Comparison of ENCODE assay signal across 25 cellular contexts in genomic region chr10:88505265-88505664, GRCh38.
DNase-seq lines count a peak whose midpoint lies in the region; ATAC-seq and TF ChIP-seq lines count a peak whose summit lies in the region.
"Had no signal": no experiment of that assay in that cellular context is flagged by ENCODE, and none has a peak within 500 bp of the region (broad histone marks: within the 10 kb centered on the region; RNA-seq: fewer than 3 reads in every experiment).

No MANE protein-coding gene starts in this region.

- H3K9ac ChIP-seq in mammary epithelial cell (ENCODE audit: insufficient read depth, low read length) (no peak overlapping the region), HCT116 (ENCODE audit: low read length) (no peak overlapping the region)
- H3K9ac ChIP-seq: BLaER1 had no signal

- no peaks in the 10 kb centered on the region for H3K79me2 ChIP-seq in mammary epithelial cell (ENCODE audit: insufficient read depth, low read length)
- H3K79me2 ChIP-seq in HCT116 (ENCODE audit: insufficient read depth, low read length) = no peaks in the 10 kb centered on the region

- H3K9me3 Mint-ChIP-seq in WTC11 = peaks cover 8% of the 10 kb centered on the region
- no peaks in the 10 kb centered on the region for H3K9me3 Mint-ChIP-seq in stimulated activated naive CD8-positive, alpha-beta T cell treated with anti-CD3 and anti-CD28 coated beads, Interleukin-15, amount 100 ng/mL, for 72 hours
- H3K9me3 Mint-ChIP-seq in progenitor cell of endocrine pancreas (ENCODE audit: low read depth) = no peaks in the 10 kb centered on the region
- H3K9me3 Mint-ChIP-seq: CD4-positive, CD25-positive, alpha-beta regulatory T cell; CD8-positive, alpha-beta memory T cell had no signal

- TF ChIP-seq CTCF in mammary epithelial cell (conservative IDR thresholded peaks at IDR 0.05 in 1 of 2, IDR thresholded peaks at IDR 0.05 in 1 of 2; ENCODE audit: extremely low read depth in 1 of 2, insufficient read depth in 1 of 2, low read depth in 1 of 2, low read length in 2 of 2) (no peak), breast epithelium (IDR thresholded peaks at IDR 0.05) (no peak), HCT116 (IDR thresholded peaks at IDR 0.05 in 2 of 3, conservative IDR thresholded peaks at IDR 0.05 in 1 of 3; ENCODE audit: borderline replicate concordance in 1 of 3, insufficient read depth in 1 of 3, low read depth in 2 of 3, low read length in 2 of 3) (no peak), WTC11 (IDR thresholded peaks at IDR 0.05) (no peak), progenitor cell of endocrine pancreas (IDR thresholded peaks at IDR 0.05; ENCODE audit: unreplicated experiment) (no peak)

- peaks cover 36% of the 10 kb centered on the region for H3K4me1 Mint-ChIP-seq in WTC11
- H3K4me1 Mint-ChIP-seq in stimulated activated naive CD8-positive, alpha-beta T cell treated with anti-CD3 and anti-CD28 coated beads, Interleukin-15, amount 100 ng/mL, for 72 hours = no peaks in the 10 kb centered on the region
- H3K4me1 Mint-ChIP-seq in progenitor cell of endocrine pancreas (ENCODE audit: low read depth) = peaks cover 4% of the 10 kb centered on the region
- H3K4me1 Mint-ChIP-seq: CD4-positive, alpha-beta memory T cell; CD4-positive, CD25-positive, alpha-beta regulatory T cell; CD8-positive, alpha-beta memory T cell had no signal

- no peak for TF ChIP-seq RAD21 in HCT116 (IDR thresholded peaks at IDR 0.05; ENCODE audit: low read depth)

- H4K20me1 ChIP-seq in mammary epithelial cell (ENCODE audit: insufficient read depth, low read length) = no peaks in the 10 kb centered on the region
- no peaks in the 10 kb centered on the region for H4K20me1 ChIP-seq in HCT116 (ENCODE audit: insufficient read depth)
- H4K20me1 ChIP-seq: BLaER1 had no signal

- intact Hi-C loops in mammary epithelial cell (cut with micrococcal nuclease) (no loop called here), breast epithelium (cut with DNase I; ENCODE audit: low total_unique reads) (no loop called here), HCT116 (cut with micrococcal nuclease) (no loop called here)

- H2AFZ ChIP-seq in mammary epithelial cell (ENCODE audit: low read depth, low read length) = peak overlapping the region; percentile 46
- peak overlapping the region; percentile 42 for H2AFZ ChIP-seq in HCT116 (ENCODE audit: low read depth, low read length, poor library complexity, severe bottlenecking)

- H3K27ac Mint-ChIP-seq in WTC11 (no peak overlapping the region), progenitor cell of endocrine pancreas (no peak overlapping the region)
- no peak overlapping the region for H3K27ac Mint-ChIP-seq in stimulated activated naive CD8-positive, alpha-beta T cell treated with anti-CD3 and anti-CD28 coated beads, Interleukin-15, amount 100 ng/mL, for 72 hours
- H3K27ac Mint-ChIP-seq: CD14-positive monocyte; CD4-positive, CD25-positive, alpha-beta regulatory T cell; CD8-positive, alpha-beta memory T cell had no signal

- peaks cover 4% of the 10 kb centered on the region for H3K4me1 ChIP-seq in mammary epithelial cell (ENCODE audit: insufficient read depth, low read length)
- H3K4me1 ChIP-seq in breast epithelium = no peaks in the 10 kb centered on the region
- H3K4me1 ChIP-seq in HCT116 (ENCODE audit: control insufficient read depth in 1 of 2, insufficient read depth in 2 of 2, low read length in 2 of 2) = peaks cover 0 to 3% of the 10 kb centered on the region in 2 experiments; a peak in 2 of 4 replicates
- H3K4me1 ChIP-seq: BLaER1 had no signal

- no peaks in the 10 kb centered on the region for H3K9me3 ChIP-seq in mammary epithelial cell (replicated peaks; ENCODE audit: insufficient read depth, low read length)
- H3K9me3 ChIP-seq in breast epithelium = no peaks in the 10 kb centered on the region
- no peaks in the 10 kb centered on the region for H3K9me3 ChIP-seq in HCT116 (ENCODE audit: control insufficient read depth in 1 of 2, insufficient read depth in 1 of 2, low read depth in 1 of 2, low read length in 2 of 2)
- H3K9me3 ChIP-seq: A549, BE2C, BLaER1 had no signal

- H3K36me3 Mint-ChIP-seq in WTC11 = peaks cover 2% of the 10 kb centered on the region; the same call in 1 of the 2 replicates
- H3K36me3 Mint-ChIP-seq in progenitor cell of endocrine pancreas (ENCODE audit: insufficient read depth) = no peaks in the 10 kb centered on the region
- H3K36me3 Mint-ChIP-seq: CD14-positive monocyte; CD4-positive, alpha-beta memory T cell; CD4-positive, CD25-positive, alpha-beta regulatory T cell had no signal

- in situ Hi-C loops in mammary epithelial cell (cut with MboI; ENCODE audit: low sequenced_read_pairs in 2 of 2) = no loop called here

- CTCF ChIA-PET in mammary epithelial cell (lab: Charles Lee; ENCODE audit: low non-redundant PET) (no interaction called here), HCT116 (lab: Charles Lee) (no interaction called here), WTC11 (lab: Charles Lee) (no interaction called here)

- H3K4me2 ChIP-seq in mammary epithelial cell (ENCODE audit: insufficient read depth, low read depth, low read length) (no peak overlapping the region), HCT116 (ENCODE audit: low read length) (no peak overlapping the region)
- H3K4me2 ChIP-seq: A549, BLaER1 had no signal

- no peak overlapping the region for H3K4me3 Mint-ChIP-seq in WTC11
- no peak overlapping the region for H3K4me3 Mint-ChIP-seq in stimulated activated naive CD8-positive, alpha-beta T cell treated with anti-CD3 and anti-CD28 coated beads, Interleukin-15, amount 100 ng/mL, for 72 hours
- H3K4me3 Mint-ChIP-seq in progenitor cell of endocrine pancreas (ENCODE audit: low read depth) = no peak overlapping the region
- H3K4me3 Mint-ChIP-seq: CD14-positive monocyte; CD4-positive, alpha-beta memory T cell; CD4-positive, CD25-positive, alpha-beta regulatory T cell; CD8-positive, alpha-beta memory T cell had no signal

- H3K27ac ChIP-seq in mammary epithelial cell (ENCODE audit: insufficient read depth, low read depth, low read length) (no peak overlapping the region), breast epithelium (no peak overlapping the region), HCT116 (ENCODE audit: low read depth, low read length) (no peak overlapping the region)
- H3K27ac ChIP-seq: 22Rv1, A549, BLaER1 had no signal

- POLR2A ChIA-PET in HCT116 (lab: Charles Lee) (interaction anchor here (0.6 kb wide), 1 partner anchor 534 kb away, joined by 5 read pairs; no protein-coding TSS in a partner anchor), WTC11 (lab: Charles Lee) (no interaction called here)

- H3K27me3 Mint-ChIP-seq in WTC11 (ENCODE audit: low read depth) = peaks cover 20% of the 10 kb centered on the region
- H3K27me3 Mint-ChIP-seq in stimulated activated naive CD8-positive, alpha-beta T cell treated with anti-CD3 and anti-CD28 coated beads, Interleukin-15, amount 100 ng/mL, for 72 hours = no peaks in the 10 kb centered on the region
- H3K27me3 Mint-ChIP-seq in progenitor cell of endocrine pancreas = peaks cover 4% of the 10 kb centered on the region
- H3K27me3 Mint-ChIP-seq: CD4-positive, alpha-beta memory T cell; CD4-positive, CD25-positive, alpha-beta regulatory T cell had no signal

- H3K4me3 ChIP-seq in mammary epithelial cell (replicated peaks in 1 of 3; ENCODE audit: insufficient read depth in 1 of 3, low read depth in 2 of 3, low read length in 3 of 3) (no peak overlapping the region), breast epithelium (no peak overlapping the region), HCT116 (replicated peaks in 1 of 2; ENCODE audit: low read depth in 1 of 2, low read length in 2 of 2) (no peak overlapping the region)
- H3K4me3 ChIP-seq: A549, BLaER1, GM12878 had no signal

- no peak for ATAC-seq in HCT116
- no peak; the same call in 1 of the 2 replicates for ATAC-seq in WTC11
- ATAC-seq in stimulated activated naive CD8-positive, alpha-beta T cell treated with anti-CD3 and anti-CD28 coated beads, Interleukin-15, amount 100 ng/mL, for 72 hours = no peak
- ATAC-seq: A549, GM12878 had no signal

- no TSS peak for BruUV-seq in mammary epithelial cell (replicated peaks; lab: Mats Ljungman, UMichigan)
- no TSS peak for BruUV-seq in HCT116 (replicated peaks; lab: Mats Ljungman, UMichigan)

- TF ChIP-seq POLR2A in breast epithelium (IDR thresholded peaks at IDR 0.05) (no peak), HCT116 (IDR thresholded peaks at IDR 0.05; ENCODE audit: borderline replicate concordance, extremely low read depth, insufficient read depth, insufficient read length) (no peak)

- dilution Hi-C loops in mammary epithelial cell (cut with HindIII; ENCODE audit: low sequenced_read_pairs) = no loop called here

- RAD21 ChIA-PET in HCT116 (lab: Charles Lee; ENCODE audit: low non-redundant PET in 1 of 2, low total read pairs in 2 of 2, uncharacterized antibody in 2 of 2, unreplicated experiment in 2 of 2) = no interaction called here

- no peaks in the 10 kb centered on the region for H3K36me3 ChIP-seq in mammary epithelial cell (ENCODE audit: insufficient read depth, low read length)
- H3K36me3 ChIP-seq in breast epithelium = no peaks in the 10 kb centered on the region
- no peaks in the 10 kb centered on the region for H3K36me3 ChIP-seq in HCT116 (ENCODE audit: control insufficient read depth in 1 of 2, insufficient read depth in 2 of 2, low read length in 2 of 2)
- H3K36me3 ChIP-seq: BE2C, BLaER1 had no signal

- no peaks in the 10 kb centered on the region for H3K9me2 ChIP-seq in HCT116 (ENCODE audit: insufficient read depth)

- H3K27me3 ChIP-seq in mammary epithelial cell (ENCODE audit: insufficient read depth, low read length) = no peaks in the 10 kb centered on the region
- no peaks in the 10 kb centered on the region for H3K27me3 ChIP-seq in breast epithelium
- H3K27me3 ChIP-seq in HCT116 (ENCODE audit: insufficient read depth, low read length) = no peaks in the 10 kb centered on the region
- H3K27me3 ChIP-seq: BE2C, BLaER1 had no signal

- DNase-seq in mammary epithelial cell = no peak
- no peak for DNase-seq in breast epithelium (ENCODE audit: low spot score in 2 of 2)
- no peak for DNase-seq in HCT116 (ENCODE audit: low read depth, low spot score)
- no peak for DNase-seq in WTC11 (ENCODE audit: low spot score)
- DNase-seq in AG20443 (ENCODE audit: low spot score) = no peak
- DNase-seq in stimulated activated naive CD8-positive, alpha-beta T cell treated with anti-CD3 and anti-CD28 coated beads, Interleukin-15, amount 100 ng/mL, for 72 hours = no peak
- DNase-seq in progenitor cell of endocrine pancreas (ENCODE audit: low spot score, unreplicated experiment) = no peak
- DNase-seq: BE2C; C1 segment of cervical spinal cord; CD4-positive, alpha-beta memory T cell; CD4-positive, CD25-positive, alpha-beta regulatory T cell; CD8-positive, alpha-beta memory T cell; COR-L47; DMS 273 treated with DMSO at 0.1 percent for 48 hours; DMS153; DMS53; DMS79; DND-41; EL; GDM1 had no signal

- 100% methylated on average over 1 of the region's 1 CpG for WGBS in mammary epithelial cell (ENCODE audit: low coverage, missing lambda C conversion rate)
